Comparison of ENCODE assay signal across 15 cellular contexts in the genomic region with DNA sequence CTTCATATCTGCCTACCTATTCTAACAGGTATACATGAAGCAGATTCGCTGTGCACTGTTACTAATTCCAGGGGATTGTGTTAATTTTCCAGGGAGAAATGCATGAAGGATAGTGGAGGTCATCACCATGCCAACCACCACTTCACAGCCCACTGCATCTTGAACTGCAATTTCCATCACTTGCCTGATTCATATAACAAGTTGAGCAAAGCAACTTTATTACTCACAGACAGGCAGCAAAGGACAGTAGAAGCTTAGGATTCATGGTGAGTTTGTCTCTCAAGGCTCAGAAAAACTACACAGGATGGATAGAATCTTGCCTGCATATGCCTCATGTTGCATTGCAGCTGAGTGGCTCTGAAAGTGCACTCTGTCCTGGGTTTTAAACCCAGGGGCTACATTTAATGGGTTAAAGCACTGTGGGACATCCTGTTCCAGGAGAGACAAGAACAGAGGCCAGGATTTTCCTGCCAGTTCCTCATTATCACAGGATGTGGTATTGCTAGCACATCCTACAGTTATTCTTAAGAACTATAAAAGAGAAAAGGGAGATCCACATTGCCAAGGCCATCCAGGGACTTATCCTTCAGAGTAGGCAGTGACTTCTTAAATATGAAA.
DNase-seq lines count a peak whose midpoint lies in the region; ATAC-seq and TF ChIP-seq lines count a peak whose summit lies in the region.
"Had no signal": no experiment of that assay in that cellular context is flagged by ENCODE, and none has a peak within 500 bp of the region (broad histone marks: within the 10 kb centered on the region; RNA-seq: fewer than 3 reads in every experiment).

No MANE protein-coding gene starts in this region.

- no peak overlapping the region for H3K27ac ChIP-seq in left ventricle myocardium inferior (replicated peaks)
- H3K27ac ChIP-seq: coronary artery, psoas muscle had no signal

- no peaks in the 10 kb centered on the region for H3K36me3 Mint-ChIP-seq in activated T-cell treated with anti-CD3 and anti-CD28 coated beads, Interleukin-2, amount 50 U/mL, for 4 hours (ENCODE audit: insufficient read depth)
- H3K36me3 Mint-ChIP-seq in brain = no peaks in the 10 kb centered on the region
- no peaks in the 10 kb centered on the region for H3K36me3 Mint-ChIP-seq in neural crest cell (ENCODE audit: low read depth)
- H3K36me3 Mint-ChIP-seq: stimulated activated naive B cell treated with anti-CD40 and anti-IgM and Interleukin-4, amounts not matched to agents 10 μg/mL and 1 μg/mL and 100 μg/mL, for 72 hours had no signal

- peaks cover 10% of the 10 kb centered on the region for H3K27me3 Mint-ChIP-seq in activated T-cell treated with anti-CD3 and anti-CD28 coated beads, Interleukin-2, amount 50 U/mL, for 4 hours (ENCODE audit: low read depth)
- H3K27me3 Mint-ChIP-seq in brain (no peaks in the 10 kb centered on the region), neural crest cell (ENCODE audit: low read depth) (peaks cover 47% of the 10 kb centered on the region)

- no peaks in the 10 kb centered on the region for H3K9me3 Mint-ChIP-seq in activated T-cell treated with anti-CD3 and anti-CD28 coated beads, Interleukin-2, amount 50 U/mL, for 4 hours
- H3K9me3 Mint-ChIP-seq in brain (no peaks in the 10 kb centered on the region), neural crest cell (no peaks in the 10 kb centered on the region)
- H3K9me3 Mint-ChIP-seq: stimulated activated naive B cell treated with anti-CD40 and anti-IgM and Interleukin-4, amounts not matched to agents 10 μg/mL and 1 μg/mL and 100 μg/mL, for 72 hours had no signal

- H3K27ac Mint-ChIP-seq in brain (peak overlapping the region in 3 of 5 experiments; percentile 40 to 92 (median 42)), neural crest cell (ENCODE audit: unreplicated experiment) (peak overlapping the region; percentile 43)
- H3K27ac Mint-ChIP-seq: stimulated activated naive B cell treated with anti-CD40 and anti-IgM and Interleukin-4, amounts not matched to agents 10 μg/mL and 1 μg/mL and 100 μg/mL, for 72 hours had no signal

- no peak overlapping the region for H3K4me3 ChIP-seq in left ventricle myocardium inferior
- H3K4me3 ChIP-seq: coronary artery, psoas muscle had no signal

- no peaks in the 10 kb centered on the region for H3K9me3 ChIP-seq in left ventricle myocardium inferior (replicated peaks)
- H3K9me3 ChIP-seq: psoas muscle had no signal

- H3K36me3 ChIP-seq in left ventricle myocardium inferior = no peaks in the 10 kb centered on the region

- no peak for TF ChIP-seq CTCF in brain (conservative IDR thresholded peaks at IDR 0.05)
- no peak for TF ChIP-seq CTCF in neural crest cell (conservative IDR thresholded peaks at IDR 0.05)
- TF ChIP-seq CTCF in left ventricle myocardium inferior (IDR thresholded peaks at IDR 0.05; ENCODE audit: borderline replicate concordance) = no peak

- peaks cover 36% of the 10 kb centered on the region for H3K4me1 Mint-ChIP-seq in activated T-cell treated with anti-CD3 and anti-CD28 coated beads, Interleukin-2, amount 50 U/mL, for 4 hours (ENCODE audit: low read depth)
- H3K4me1 Mint-ChIP-seq in brain = peaks cover 15% of the 10 kb centered on the region
- no peaks in the 10 kb centered on the region for H3K4me1 Mint-ChIP-seq in neural crest cell

- intact Hi-C loops in left ventricle myocardium inferior (cut with micrococcal nuclease) = no loop called here

- peak; percentile 47 to 55 for ATAC-seq in activated T-cell treated with anti-CD3 and anti-CD28 coated beads, Interleukin-2, amount 50 U/mL, for 4 hours
- ATAC-seq in HG02973 (IDR thresholded peaks at IDR 0.05; ENCODE audit: unreplicated experiment) = no peak
- ATAC-seq: stimulated activated naive B cell treated with anti-CD40 and anti-IgM and Interleukin-4, amounts not matched to agents 10 μg/mL and 1 μg/mL and 100 μg/mL, for 72 hours had no signal

- in situ Hi-C loops in KBM-7 (cut with MboI; ENCODE audit: low pct_unique_long_range_greater_than_20kb, low sequenced_read_pairs) = no loop called here

- DNase-seq in activated T-cell treated with anti-CD3 and anti-CD28 coated beads, Interleukin-2, amount 50 U/mL, for 4 hours = no peak
- DNase-seq in activated T-cell treated with anti-CD3 and anti-CD28 coated beads, Interleukin-2, amount 50 U/mL, for 1 hour = no peak
- peak; percentile 48 for DNase-seq in KBM-7
- DNase-seq in neural crest cell (ENCODE audit: low read depth, low spot score) = no peak
- no peak for DNase-seq in SHP77 treated with DMSO at 0.1 percent for 48 hours (lab: John Stamatoyannopoulos, UW)
- DNase-seq in left ventricle myocardium inferior = no peak
- DNase-seq: activated effector memory CD4-positive, alpha-beta T cell treated with anti-CD3 and anti-CD28 coated beads, Interleukin-2, amount 50 U/mL, for 16 hours; H7; NCI-H2171; psoas muscle; stimulated activated CD4-positive, alpha-beta T cell treated with anti-CD3 and anti-CD28 coated beads, Interleukin-4, amount 100 ng/mL, for 1 hour; stimulated activated naive B cell treated with anti-CD40 and anti-IgM and Interleukin-4, amounts not matched to agents 10 μg/mL and 1 μg/mL and 100 μg/mL, for 72 hours had no signal

- peaks cover 74% of the 10 kb centered on the region for H3K27me3 ChIP-seq in left ventricle myocardium inferior (ENCODE audit: low read depth)

- no peaks in the 10 kb centered on the region for H3K4me1 ChIP-seq in left ventricle myocardium inferior
- H3K4me1 ChIP-seq: psoas muscle had no signal

- H3K4me3 Mint-ChIP-seq in activated T-cell treated with anti-CD3 and anti-CD28 coated beads, Interleukin-2, amount 50 U/mL, for 4 hours = no peak overlapping the region
- peak overlapping the region in 1 of 5 experiments; percentile 26 for H3K4me3 Mint-ChIP-seq in brain
- no peak overlapping the region for H3K4me3 Mint-ChIP-seq in neural crest cell
- H3K4me3 Mint-ChIP-seq: stimulated activated naive B cell treated with anti-CD40 and anti-IgM and Interleukin-4, amounts not matched to agents 10 μg/mL and 1 μg/mL and 100 μg/mL, for 72 hours had no signal
